28 cellular contexts compared by ENCODE assay signal in genomic region chr6:46010270-46010669, GRCh38. TPM values are rescaled to one million over a fixed set of nuclear protein-coding genes. Genes with fewer than 3 reads are reported as not detected.
A peak's percentile ranks its signal among the peaks of the same experiment; 100 is the strongest.
DNase-seq lines count a peak whose midpoint lies in the region; ATAC-seq and TF ChIP-seq lines count a peak whose summit lies in the region.
"Had no signal": no experiment of that assay in that cellular context is flagged by ENCODE, and none has a peak within 500 bp of the region (broad histone marks: within the 10 kb centered on the region; RNA-seq: fewer than 3 reads in every experiment).

No MANE protein-coding gene starts in this region.

- DNase-seq in activated CD4-positive, alpha-beta T cell treated with anti-CD3 and anti-CD28 coated beads, Interleukin-2, amount 10 ng/mL, durations not matched to agents 24 days and 14 days, result no peak
- no peak for DNase-seq in activated CD4-positive, alpha-beta T cell treated with anti-CD3 and anti-CD28 coated beads, Interleukin-2, amount 50 U/mL, for 1 hour
- DNase-seq in CD4-positive, alpha-beta T cell, result no peak
- DNase-seq in T-helper 17 cell, result no peak
- no peak for DNase-seq in naive thymus-derived CD8-positive, alpha-beta T cell
- no peak for DNase-seq in NCI-H2196 (lab: John Stamatoyannopoulos, UW; ENCODE audit: unreplicated experiment)
- no peak for DNase-seq in activated T-cell treated with anti-CD3 and anti-CD28 coated beads, Interleukin-2, amount 50 U/mL, for 48 hours
- DNase-seq: activated CD8-positive, alpha-beta memory T cell treated with anti-CD3 and anti-CD28 coated beads for 24 hours; activated T-cell treated with anti-CD3 and anti-CD28 coated beads, Interleukin-2, amount 50 U/mL, for 4 hours; central memory CD4-positive, alpha-beta T cell; dermis blood vessel endothelial cell; DMS53; GDM1; mesenchymal stem cell; NCI-H1048; NCI-H1930; NCI-H69; stimulated activated naive CD4-positive, alpha-beta T cell treated with Interleukin-2 at 50 U/mL for 16 hours; T-helper 9 cell had no signal

- H3K4me1 Mint-ChIP-seq in activated CD4-positive, alpha-beta T cell treated with anti-CD3 and anti-CD28 coated beads, Interleukin-2, amount 10 ng/mL, durations not matched to agents 24 days and 14 days, result peaks cover 50% of the 10 kb centered on the region
- peaks cover 51% of the 10 kb centered on the region for H3K4me1 Mint-ChIP-seq in CD4-positive, alpha-beta T cell (ENCODE audit: low read depth)
- peaks cover 61% of the 10 kb centered on the region for H3K4me1 Mint-ChIP-seq in T-helper 17 cell
- peaks cover 26 to 58% (median 54%) of the 10 kb centered on the region in 4 donors for H3K4me1 Mint-ChIP-seq in naive thymus-derived CD8-positive, alpha-beta T cell

- H3K9me3 ChIP-seq in CD4-positive, alpha-beta T cell (ENCODE audit: control insufficient read depth, low read length), result no peaks in the 10 kb centered on the region
- no peaks in the 10 kb centered on the region for H3K9me3 ChIP-seq in T-helper 17 cell (ENCODE audit: control insufficient read depth, low read length, poor library complexity, severe bottlenecking)
- H3K9me3 ChIP-seq: ascending aorta, tibial nerve had no signal

- peaks cover 9% of the 10 kb centered on the region for H3K27me3 Mint-ChIP-seq in activated CD4-positive, alpha-beta T cell treated with anti-CD3 and anti-CD28 coated beads, Interleukin-2, amount 10 ng/mL, durations not matched to agents 24 days and 14 days
- no peaks in the 10 kb centered on the region for H3K27me3 Mint-ChIP-seq in CD4-positive, alpha-beta T cell
- no peaks in the 10 kb centered on the region for H3K27me3 Mint-ChIP-seq in T-helper 17 cell
- no peaks in the 10 kb centered on the region for H3K27me3 Mint-ChIP-seq in naive thymus-derived CD8-positive, alpha-beta T cell

- POLR2A ChIA-PET in CD4-positive, alpha-beta T cell (lab: Charles Lee), result interaction anchor here (2.1 kb wide), 1 partner anchor 19 kb away, joined by 4 read pairs; no protein-coding TSS in a partner anchor
- POLR2A ChIA-PET in naive thymus-derived CD8-positive, alpha-beta T cell (lab: Charles Lee), result interaction anchor here (0.6 to 1.9 kb wide), 2 partner anchors 19 to 545 kb away, joined by 3 to 5 read pairs; no protein-coding TSS in a partner anchor

- no peaks in the 10 kb centered on the region for H3K27me3 ChIP-seq in CD4-positive, alpha-beta T cell (ENCODE audit: control insufficient read depth, insufficient read depth, low read length)

- no peaks in the 10 kb centered on the region for H3K36me3 Mint-ChIP-seq in activated CD4-positive, alpha-beta T cell treated with anti-CD3 and anti-CD28 coated beads, Interleukin-2, amount 10 ng/mL, durations not matched to agents 24 days and 14 days (ENCODE audit: low read depth)
- no peaks in the 10 kb centered on the region for H3K36me3 Mint-ChIP-seq in CD4-positive, alpha-beta T cell (ENCODE audit: low read depth)
- peaks cover 9% of the 10 kb centered on the region for H3K36me3 Mint-ChIP-seq in T-helper 17 cell (ENCODE audit: low read depth)
- H3K36me3 Mint-ChIP-seq in naive thymus-derived CD8-positive, alpha-beta T cell, result no peaks in the 10 kb centered on the region
- H3K36me3 Mint-ChIP-seq: WTC11 had no signal

- peak overlapping the region; percentile 32 for H3K27ac Mint-ChIP-seq in activated CD4-positive, alpha-beta T cell treated with anti-CD3 and anti-CD28 coated beads, Interleukin-2, amount 10 ng/mL, durations not matched to agents 24 days and 14 days
- H3K27ac Mint-ChIP-seq in CD4-positive, alpha-beta T cell, result peak overlapping the region; percentile 91
- peak overlapping the region; percentile 98 for H3K27ac Mint-ChIP-seq in T-helper 17 cell
- peak overlapping the region in 7 of 10 donors; percentile 13 to 97 (median 94) for H3K27ac Mint-ChIP-seq in naive thymus-derived CD8-positive, alpha-beta T cell
- H3K27ac Mint-ChIP-seq: WTC11 had no signal

- no peak for TF ChIP-seq CTCF in CD4-positive, alpha-beta T cell (IDR thresholded peaks at IDR 0.05)

- ATAC-seq in CD4-positive, alpha-beta T cell (ENCODE audit: poor library complexity), result no peak
- ATAC-seq in T-helper 17 cell, result no peak
- ATAC-seq in naive thymus-derived CD8-positive, alpha-beta T cell, result no peak
- no peak for ATAC-seq in GM21786 (IDR thresholded peaks at IDR 0.05; ENCODE audit: unreplicated experiment)
- ATAC-seq: HepG2, WTC11 had no signal

- intact Hi-C loops in activated CD4-positive, alpha-beta T cell treated with anti-CD3 and anti-CD28 coated beads, Interleukin-2, amount 10 ng/mL, durations not matched to agents 24 days and 14 days (cut with micrococcal nuclease), result loop anchor here (5.0 to 10.0 kb wide), 9 partner anchors 117 to 1008 kb away; partner anchors contain the start of genes ENPP4 and SUPT3H
- intact Hi-C loops in CD4-positive, alpha-beta T cell (cut with DNase I, micrococcal nuclease), result loop anchor here (5.0 kb wide), 1 partner anchor 78 kb away; no protein-coding TSS in a partner anchor

- H3K4me3 Mint-ChIP-seq in activated CD4-positive, alpha-beta T cell treated with anti-CD3 and anti-CD28 coated beads, Interleukin-2, amount 10 ng/mL, durations not matched to agents 24 days and 14 days, result no peak overlapping the region
- no peak overlapping the region for H3K4me3 Mint-ChIP-seq in CD4-positive, alpha-beta T cell
- H3K4me3 Mint-ChIP-seq in T-helper 17 cell, result peak overlapping the region; percentile 58
- peak overlapping the region in 2 of 10 donors; percentile 42 to 75 for H3K4me3 Mint-ChIP-seq in naive thymus-derived CD8-positive, alpha-beta T cell
- H3K4me3 Mint-ChIP-seq: WTC11 had no signal

- no peak overlapping the region for H3K27ac ChIP-seq in CD4-positive, alpha-beta T cell (ENCODE audit: low read depth, low read length)
- H3K27ac ChIP-seq: ascending aorta, HL-60 had no signal

- H3K9me3 Mint-ChIP-seq in activated CD4-positive, alpha-beta T cell treated with anti-CD3 and anti-CD28 coated beads, Interleukin-2, amount 10 ng/mL, durations not matched to agents 24 days and 14 days, result no peaks in the 10 kb centered on the region
- no peaks in the 10 kb centered on the region for H3K9me3 Mint-ChIP-seq in CD4-positive, alpha-beta T cell
- H3K9me3 Mint-ChIP-seq in naive thymus-derived CD8-positive, alpha-beta T cell, result no peaks in the 10 kb centered on the region
- H3K9me3 Mint-ChIP-seq: activated T-cell treated with anti-CD3 and anti-CD28 coated beads, Interleukin-2, amount 50 U/mL, for 4 hours; WTC11 had no signal

- CTCF ChIA-PET in CD4-positive, alpha-beta T cell (lab: Charles Lee), result no interaction called here

RNA-seq across cellular contexts. Expression of gene CLIC5, which starts 5.4 kb away (rescaled TPM):
- total RNA-seq in activated CD4-positive, alpha-beta T cell treated with anti-CD3 and anti-CD28 coated beads, Interleukin-2, amount 10 ng/mL, durations not matched to agents 24 days and 14 days, result 1.1 and 2.0 TPM in 2 replicates
- 1 to 10 TPM; 2.5 to 2.8 TPM for total RNA-seq in CD4-positive, alpha-beta T cell
- total RNA-seq in T-helper 17 cell, result 10 to 100 TPM in 1 of 2 donors, 1 to 10 TPM in 1; 7.2 to 10.1 TPM
- 1 to 10 TPM; 1.9 to 2.3 TPM for total RNA-seq in naive thymus-derived CD8-positive, alpha-beta T cell
- polyA plus RNA-seq in naive thymus-derived CD8-positive, alpha-beta T cell, result under 1 TPM; 0.06 to 0.42 (median 0.29) TPM
- total RNA-seq: A172, HepG2, osteoblast, RPMI7951 had no signal
- polyA plus RNA-seq: HepG2 had no signal

Comparison
In these comparisons a context has a peak if more than half of its experiments do, and no peak if none do; other contexts are left out.
1. H3K27ac Mint-ChIP-seq: peak in every context shown above with its lines; median percentile 98 in T-helper 17 cell; 94 in naive thymus-derived CD8-positive, alpha-beta T cell; 91 in CD4-positive, alpha-beta T cell; 32 in activated CD4-positive, alpha-beta T cell treated with anti-CD3 and anti-CD28 coated beads, Interleukin-2, amount 10 ng/mL, durations not matched to agents 24 days and 14 days.